ENCODE assay signal across 20 cellular contexts in the genomic region with DNA sequence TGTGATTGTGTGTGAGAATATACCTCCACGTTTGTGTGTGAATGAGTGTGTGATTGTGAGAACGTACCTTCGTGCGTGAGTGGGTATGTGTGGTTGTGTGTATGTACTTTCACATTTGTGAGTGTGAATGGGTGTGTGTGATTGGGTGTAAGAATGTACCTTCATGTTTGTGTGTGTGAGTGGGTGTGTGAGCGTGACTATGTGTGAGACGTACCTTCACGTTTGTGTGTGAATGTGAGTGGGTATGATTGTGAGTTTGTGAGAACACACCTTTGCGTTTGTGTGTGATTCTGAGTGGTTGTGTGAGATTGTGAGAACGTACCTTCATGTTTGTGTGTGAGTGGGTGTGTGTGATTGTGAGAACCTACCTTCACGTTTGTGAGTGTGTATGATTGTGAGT. TPM values are rescaled to one million over a fixed set of nuclear protein-coding genes. Genes with fewer than 3 reads are reported as not detected.
DNase-seq lines count a peak whose midpoint lies in the region; FAIRE-seq and TF ChIP-seq lines count a peak whose summit lies in the region.
"Had no signal": no experiment of that assay in that cellular context is flagged by ENCODE, and none has a peak within 500 bp of the region (broad histone marks: within the 10 kb centered on the region; RNA-seq: fewer than 3 reads in every experiment).

No MANE protein-coding gene starts in this region.

- H3K9me2 ChIP-seq in Karpas-422 (replicated peaks; ENCODE audit: insufficient read depth, low read length), result no peaks in the 10 kb centered on the region

- H4K5ac ChIP-seq in H1 (ENCODE audit: insufficient read length, low read depth, low read length), result no peak overlapping the region

- no peak overlapping the region for H2BK120ac ChIP-seq in H1 (replicated peaks; ENCODE audit: low read depth, low read length)
- H2BK120ac ChIP-seq in trophoblast cell (ENCODE audit: insufficient read depth, low read length, poor library complexity), result no peak overlapping the region

- H4K12ac ChIP-seq in trophoblast cell (ENCODE audit: low read depth, low read length), result no peak overlapping the region

- H3K4me3 ChIP-seq in OCI-LY3 (ENCODE audit: low read length), result peak overlapping the region; percentile 77
- no peak overlapping the region for H3K4me3 ChIP-seq in H1 (ENCODE audit: extremely low read depth in 1 of 4, insufficient read depth in 2 of 4, low read depth in 3 of 4, low read length in 4 of 4)
- no peak overlapping the region for H3K4me3 ChIP-seq in trophoblast cell (ENCODE audit: low read depth, low read length)
- no peak overlapping the region for H3K4me3 ChIP-seq in Karpas-422 (ENCODE audit: low read length)

- no peak for TF ChIP-seq RAD21 in H1 (IDR thresholded peaks at IDR 0.05 in 1 of 2, conservative IDR thresholded peaks at IDR 0.05 in 1 of 2; ENCODE audit: low read depth in 2 of 2, low read length in 2 of 2)

- H3K4me2 ChIP-seq in OCI-LY3 (ENCODE audit: low read length) (peak overlapping the region; percentile 95), H1 (ENCODE audit: insufficient read depth in 1 of 2, low read depth in 2 of 2, low read length in 2 of 2) (no peak overlapping the region), trophoblast cell (ENCODE audit: low read length) (no peak overlapping the region), Karpas-422 (ENCODE audit: low read depth, low read length, poor library complexity, severe bottlenecking) (no peak overlapping the region)

- H3K9ac ChIP-seq in OCI-LY3 (ENCODE audit: low read length) (peak overlapping the region; percentile 74), H1 (replicated peaks in 1 of 4; ENCODE audit: extremely low read depth in 1 of 4, low read depth in 3 of 4, low read length in 3 of 4) (peak overlapping the region in 1 of 4 experiments; percentile 13; a peak in 1 of 7 replicates), trophoblast cell (ENCODE audit: low read length) (no peak overlapping the region), Karpas-422 (ENCODE audit: low read length) (no peak overlapping the region)

- H2BK20ac ChIP-seq in H1 (ENCODE audit: low read length), result peak overlapping the region; percentile 28

- POLR2A ChIA-PET in H1 (lab: Charles Lee; ENCODE audit: partially characterized antibody), result interaction anchor here (1.0 kb wide), 1 partner anchor 9 kb away, joined by 3 read pairs; no protein-coding TSS in a partner anchor

- H3K9me3 ChIP-seq in OCI-LY3 (ENCODE audit: insufficient read depth, low read length) (no peaks in the 10 kb centered on the region), H1 (ENCODE audit: insufficient read depth in 2 of 2, low read depth in 1 of 2, low read length in 1 of 2) (no peaks in the 10 kb centered on the region), trophoblast cell (ENCODE audit: insufficient read depth, low read depth, low read length) (no peaks in the 10 kb centered on the region), Karpas-422 (ENCODE audit: low read length) (no peaks in the 10 kb centered on the region)
- H3K9me3 ChIP-seq: Caco-2 had no signal

- H2AK5ac ChIP-seq in H1 (ENCODE audit: low read depth, low read length), result peak overlapping the region; percentile 100
- no peak overlapping the region for H2AK5ac ChIP-seq in trophoblast cell (ENCODE audit: low read length)

- DNase-seq in activated effector memory CD4-positive, alpha-beta T cell treated with anti-CD3 and anti-CD28 coated beads, Interleukin-2, amount 50 U/mL, for 16 hours, result peak; percentile 24
- no peak for DNase-seq in activated effector memory CD4-positive, alpha-beta T cell treated with Interleukin-2 at 50 U/mL for 16 hours
- no peak for DNase-seq in H1 (ENCODE audit: low read depth in 1 of 2, low spot score in 2 of 2)
- no peak for DNase-seq in urothelium cell line (ENCODE audit: low spot score)
- no peak for DNase-seq in SHP77 (lab: John Stamatoyannopoulos, UW)
- DNase-seq in trophoblast cell, result no peak
- no peak for DNase-seq in Karpas-422
- DNase-seq: Caco-2; Kasumi-1; MV-4-11; NCI-H1105 treated with DMSO at 0.1 percent for 48 hours; NCI-H1930; NCI-H2107; NCI-H446; NCI-H524 treated with DMSO at 0.1 percent for 48 hours; NCI-H774; NK-92 treated with Interleukin-12 subunit alpha and Interleukin-12 subunit beta, amount 100 ng/mL, for 24 hours; RPMI8226 had no signal

- H3K4ac ChIP-seq in H1 (replicated peaks; ENCODE audit: insufficient read length, low read depth, low read length) (peak overlapping the region; percentile 89), trophoblast cell (ENCODE audit: low read depth, low read length) (no peak overlapping the region)

- no peaks in the 10 kb centered on the region for H3K36me3 ChIP-seq in OCI-LY3 (replicated peaks; ENCODE audit: low read depth, low read length)
- H3K36me3 ChIP-seq in H1 (ENCODE audit: control insufficient read depth in 2 of 4, insufficient read depth in 4 of 4, low read length in 3 of 4), result no peaks in the 10 kb centered on the region; a peak in 1 of 8 replicates
- H3K36me3 ChIP-seq in trophoblast cell (ENCODE audit: control insufficient read depth in 1 of 2, insufficient read depth in 2 of 2, low read length in 2 of 2), result no peaks in the 10 kb centered on the region
- H3K36me3 ChIP-seq in Karpas-422 (ENCODE audit: insufficient read depth, low read length), result no peaks in the 10 kb centered on the region

- H4K91ac ChIP-seq in H1 (replicated peaks; ENCODE audit: insufficient read length, low read length) (peak overlapping the region; percentile 88), trophoblast cell (ENCODE audit: low read depth, low read length) (no peak overlapping the region)

- H3K56ac ChIP-seq in H1 (replicated peaks; ENCODE audit: insufficient read length, low read depth, low read length), result no peak overlapping the region

- H3K18ac ChIP-seq in H1 (ENCODE audit: extremely low read depth, low read length) (peak overlapping the region; percentile 51; the same call in 1 of the 2 replicates), trophoblast cell (ENCODE audit: low read length) (no peak overlapping the region)

- 88 to 100% methylated on average over 1 to 10 of the region's 10 CpGs for WGBS in H1 (ENCODE audit: extremely low coverage in 1 of 2, insufficient coverage in 1 of 2, insufficient read length in 1 of 2, insufficient replicate concordance in 2 of 2, low coverage in 1 of 2, low lambda C conversion rate in 2 of 2, missing lambda C conversion rate in 1 of 2), 2 experiments
- WGBS in trophoblast cell (ENCODE audit: extremely low coverage, insufficient coverage, insufficient read length), result 100% methylated on average over 1 of the region's 10 CpGs

- H3K79me1 ChIP-seq in H1 (ENCODE audit: low read depth, low read length), result peaks cover 3% of the 10 kb centered on the region
- H3K79me1 ChIP-seq in trophoblast cell (ENCODE audit: low read length), result no peaks in the 10 kb centered on the region

- no peak overlapping the region for H3K23ac ChIP-seq in H1 (ENCODE audit: insufficient read length)
- H3K23ac ChIP-seq in trophoblast cell (ENCODE audit: low read length), result no peak overlapping the region

- peaks cover 9% of the 10 kb centered on the region for H3K23me2 ChIP-seq in H1 (ENCODE audit: low read depth, low read length)

- no peak for TF ChIP-seq EP300 in H1 (IDR thresholded peaks at IDR 0.05; ENCODE audit: borderline replicate concordance in 1 of 2, low read depth in 2 of 2, low read length in 2 of 2)

- H4K20me1 ChIP-seq in OCI-LY3 (ENCODE audit: insufficient read depth, low read length), result no peaks in the 10 kb centered on the region
- H4K20me1 ChIP-seq in H1 (replicated peaks in 1 of 2; ENCODE audit: control insufficient read depth in 1 of 2, insufficient read depth in 2 of 2, low read length in 2 of 2), result no peaks in the 10 kb centered on the region
- H4K20me1 ChIP-seq in Karpas-422 (ENCODE audit: insufficient read depth, low read depth, low read length), result no peaks in the 10 kb centered on the region

- TF ChIP-seq CTCF in OCI-LY3 (IDR thresholded peaks at IDR 0.05; ENCODE audit: low read depth, low read length) (no peak), H1 (IDR thresholded peaks at IDR 0.05; ENCODE audit: control extremely low read depth in 1 of 3, insufficient read depth in 1 of 3, low read depth in 1 of 3, low read length in 3 of 3) (no peak)

- H3K27ac ChIP-seq in OCI-LY3 (ENCODE audit: low read length) (no peak overlapping the region), H1 (ENCODE audit: low read depth, low read length) (no peak overlapping the region), trophoblast cell (ENCODE audit: low read depth, low read length) (no peak overlapping the region), Karpas-422 (ENCODE audit: low read length) (no peak overlapping the region)

- peaks cover under 1% of the 10 kb centered on the region; the same call in 1 of the 2 replicates for H3K79me2 ChIP-seq in OCI-LY3 (ENCODE audit: low read length)
- H3K79me2 ChIP-seq in H1 (ENCODE audit: control insufficient read depth in 1 of 2, insufficient read depth in 2 of 2, low read length in 2 of 2), result peaks cover 0 to 4% of the 10 kb centered on the region in 2 experiments; a peak in 1 of 4 replicates
- no peaks in the 10 kb centered on the region for H3K79me2 ChIP-seq in trophoblast cell (ENCODE audit: control insufficient read depth, insufficient read depth, low read length, poor library complexity)
- peaks cover 3% of the 10 kb centered on the region; the same call in 1 of the 2 replicates for H3K79me2 ChIP-seq in Karpas-422 (ENCODE audit: low read length)

- H3K4me1 ChIP-seq in OCI-LY3 (ENCODE audit: low read length) (peaks cover 25% of the 10 kb centered on the region), H1 (replicated peaks in 1 of 4; ENCODE audit: control insufficient read depth in 3 of 4, insufficient read depth in 4 of 4, low read length in 3 of 4) (peaks cover 0 to 9% (median 3%) of the 10 kb centered on the region in 4 experiments; a peak in 4 of 7 replicates), trophoblast cell (ENCODE audit: control insufficient read depth in 1 of 2, insufficient read depth in 2 of 2, low read length in 2 of 2) (no peaks in the 10 kb centered on the region), Karpas-422 (ENCODE audit: low read length) (peaks cover 14% of the 10 kb centered on the region)
- H3K4me1 ChIP-seq: Caco-2 had no signal

- TF ChIP-seq POLR2A in H1 (IDR thresholded peaks at IDR 0.05; ENCODE audit: control extremely low read depth in 1 of 2, low read depth in 2 of 2, low read length in 2 of 2), result no peak

- H2BK12ac ChIP-seq in H1 (ENCODE audit: low read depth, low read length) (peak overlapping the region; percentile 89), trophoblast cell (ENCODE audit: low read length) (no peak overlapping the region)

- H3K14ac ChIP-seq in H1 (ENCODE audit: insufficient read length) (no peak overlapping the region), trophoblast cell (ENCODE audit: low read length) (no peak overlapping the region)

- H2BK5ac ChIP-seq in H1 (ENCODE audit: low read depth, low read length) (peak overlapping the region; percentile 75; the same call in 1 of the 2 replicates), trophoblast cell (ENCODE audit: low read depth, low read length, poor library complexity) (no peak overlapping the region)

- CTCF ChIA-PET in H1 (lab: Charles Lee; ENCODE audit: partially characterized antibody), result no interaction called here

- peak overlapping the region; percentile 21 for H2BK15ac ChIP-seq in H1 (ENCODE audit: low read length)

- H2AFZ ChIP-seq in OCI-LY3 (ENCODE audit: low read depth, low read length) (peak overlapping the region; percentile 85; the same call in 1 of the 2 replicates), H1 (ENCODE audit: low read length) (no peak overlapping the region), trophoblast cell (ENCODE audit: insufficient read depth, low read length, poor library complexity) (no peak overlapping the region), Karpas-422 (ENCODE audit: low read length) (no peak overlapping the region)

- H4K8ac ChIP-seq in H1 (ENCODE audit: extremely low read depth, insufficient read depth, low read length) (no peak overlapping the region), trophoblast cell (ENCODE audit: low read depth, low read length) (no peak overlapping the region)

- no peak for FAIRE-seq in H1 (lab: Jason Lieb, UNC)
- FAIRE-seq in urothelium cell line (lab: Jason Lieb, UNC), result peak; percentile 97
- FAIRE-seq: G401.6 had no signal

- H3K27me3 ChIP-seq in OCI-LY3 (ENCODE audit: low read depth, low read length) (no peaks in the 10 kb centered on the region), H1 (replicated peaks in 1 of 4; ENCODE audit: control insufficient read depth in 3 of 4, extremely low read depth in 1 of 4, insufficient read depth in 3 of 4, low read length in 3 of 4) (peaks cover 0 to 3% (median 0%) of the 10 kb centered on the region in 4 experiments; a peak in 4 of 7 replicates), trophoblast cell (ENCODE audit: insufficient read depth, low read length) (no peaks in the 10 kb centered on the region), Karpas-422 (ENCODE audit: low read length) (no peaks in the 10 kb centered on the region)

RNA-seq across cellular contexts. Expression of a gene that starts 5.8 kb away (rescaled TPM):
- total RNA-seq in H1 (2021; fragmentation: NEBNext Ultra II Directional; extraction: Animal tissue kit (Norgen Biotek cat#: 25700)), result 50.5 and 52.9 TPM in 2 replicates
- 45.1 and 61.8 TPM in 2 replicates for polyA plus RNA-seq in H1 (2011; rRNA removed)
- 42.3 TPM for polyA plus RNA-seq in H1 (2011; cell fraction: cytosol; rRNA removed)
- 128 TPM for polyA plus RNA-seq in H1 (2011; cell fraction: nucleus; rRNA removed)
- polyA plus RNA-seq in H1 (2012, experiment 1 of 2), result 29.0 to 39.1 TPM (median 33.5 TPM) in 4 replicates
- 22.5 TPM for polyA plus RNA-seq in H1 (2012, experiment 2 of 2)
- 38.2 TPM for polyA plus RNA-seq in H1 (2013, experiment 1 of 2)
- polyA plus RNA-seq in H1 (2013, experiment 2 of 2), result 35.0 TPM
- 92.2 and 116 TPM in 2 replicates for polyA minus RNA-seq in H1 (2011; rRNA and poly(A)+ RNA removed)
- polyA minus RNA-seq in H1 (2011; cell fraction: cytosol; rRNA and poly(A)+ RNA removed), result 37.3 TPM
- polyA minus RNA-seq in H1 (2011; cell fraction: nucleus; rRNA and poly(A)+ RNA removed), result 53.5 TPM
- 3.9 and 4.6 TPM in 2 replicates for polyA plus RNA-seq in trophoblast cell (2013)
- 57.6 and 58.4 TPM in 2 replicates for total RNA-seq in Karpas-422 (2014; rRNA removed; shearing (Covaris generic); ENCODE audit: low replicate concordance)

RNA-seq across cellular contexts. Expression of a gene that starts 45.9 kb away (rescaled TPM):
- 3.7 and 4.5 TPM in 2 replicates for total RNA-seq in H1 (2021; fragmentation: NEBNext Ultra II Directional; extraction: Animal tissue kit (Norgen Biotek cat#: 25700))
- 1.4 and 1.5 TPM in 2 replicates for polyA plus RNA-seq in H1 (2011; rRNA removed)
- polyA plus RNA-seq in H1 (2011; cell fraction: cytosol; rRNA removed), result 2.6 TPM
- polyA plus RNA-seq in H1 (2011; cell fraction: nucleus; rRNA removed), result 2.0 TPM
- polyA plus RNA-seq in H1 (2012, experiment 1 of 2), result 1.7 to 2.8 TPM (median 2.0 TPM) in 4 replicates
- 0.68 TPM for polyA plus RNA-seq in H1 (2012, experiment 2 of 2)
- polyA plus RNA-seq in H1 (2013, experiment 1 of 2), result 2.7 TPM
- polyA plus RNA-seq in H1 (2013, experiment 2 of 2), result 2.5 TPM
- 3.1 and 4.4 TPM in 2 replicates for polyA minus RNA-seq in H1 (2011; rRNA and poly(A)+ RNA removed)
- 0.73 TPM for polyA minus RNA-seq in H1 (2011; cell fraction: cytosol; rRNA and poly(A)+ RNA removed)
- 3.3 TPM for polyA minus RNA-seq in H1 (2011; cell fraction: nucleus; rRNA and poly(A)+ RNA removed)
- 2.5 TPM in 2 replicates for polyA plus RNA-seq in trophoblast cell (2013)
- total RNA-seq in Karpas-422 (2014; rRNA removed; shearing (Covaris generic); ENCODE audit: low replicate concordance), result 6.3 and 6.7 TPM in 2 replicates
